Comparison of ENCODE assay signal across 25 cellular contexts in genomic region chr22:40757071-40757470, GRCh38.
DNase-seq lines count a peak whose midpoint lies in the region; ATAC-seq, FAIRE-seq and TF ChIP-seq lines count a peak whose summit lies in the region.
"Had no signal": no experiment of that assay in that cellular context is flagged by ENCODE, and none has a peak within 500 bp of the region (broad histone marks: within the 10 kb centered on the region; RNA-seq: fewer than 3 reads in every experiment).

No MANE protein-coding gene starts in this region.

- dilution Hi-C loops in mammary epithelial cell (cut with HindIII; ENCODE audit: low sequenced_read_pairs) (no loop called here), keratinocyte (cut with MboI; ENCODE audit: extremely low pct_ligation_motif_present, low sequenced_read_pairs) (no loop called here)

- H3K4me3 ChIP-seq in mammary epithelial cell (replicated peaks in 1 of 3; ENCODE audit: insufficient read depth in 1 of 3, low read depth in 2 of 3, low read length in 3 of 3), result no peak overlapping the region
- H3K4me3 ChIP-seq in breast epithelium, result no peak overlapping the region
- no peak overlapping the region for H3K4me3 ChIP-seq in bronchial epithelial cell (ENCODE audit: low read depth, low read length)
- H3K4me3 ChIP-seq in keratinocyte (ENCODE audit: control insufficient read depth in 2 of 3, extremely low read depth in 1 of 3, insufficient read depth in 2 of 3, low read depth in 1 of 3, low read length in 3 of 3), result no peak overlapping the region
- H3K4me3 ChIP-seq: A549, dorsolateral prefrontal cortex, esophagus muscularis mucosa, Peyer's patch, prostate gland, thyroid gland had no signal

- FAIRE-seq in bronchial epithelial cell (lab: Jason Lieb, UNC), result no peak
- FAIRE-seq in keratinocyte (lab: Jason Lieb, UNC), result peak; percentile 95
- FAIRE-seq: A549, HTR-8/SVneo, kidney had no signal

- H3K4me3 Mint-ChIP-seq in activated CD8-positive, alpha-beta T cell treated with anti-CD3 and anti-CD28 coated beads, Interleukin-2, amount 10 ng/mL, durations not matched to agents 7 days and 5 days, result no peak overlapping the region
- H3K4me3 Mint-ChIP-seq: activated naive CD8-positive, alpha-beta T cell treated with anti-CD3 and anti-CD28 coated beads for 36 hours; activated T-helper 1 cell treated with anti-CD3 and anti-CD28 coated beads, Interleukin-12 subunit alpha, Interleukin-12 subunit beta, Interleukin-2, Interleukin-4 antibody, amounts not matched to agents 30 ng/mL and 10 ng/mL and 1 ng/mL, durations not matched to agents 14 hours and 24 hours and 36 hours; CD4-positive, CD25-positive, alpha-beta regulatory T cell; nephron; stimulated activated memory B cell treated with anti-CD40 and anti-IgM and Interleukin-4, amounts not matched to agents 10 μg/mL and 1 μg/mL and 100 μg/mL, for 72 hours had no signal

- H3K79me2 ChIP-seq in mammary epithelial cell (ENCODE audit: insufficient read depth, low read length), result no peaks in the 10 kb centered on the region
- no peaks in the 10 kb centered on the region for H3K79me2 ChIP-seq in keratinocyte (ENCODE audit: control insufficient read depth, insufficient read depth, low read length)

- peaks cover 22% of the 10 kb centered on the region for H3K4me1 ChIP-seq in mammary epithelial cell (ENCODE audit: insufficient read depth, low read length)
- no peaks in the 10 kb centered on the region for H3K4me1 ChIP-seq in breast epithelium
- H3K4me1 ChIP-seq in keratinocyte (ENCODE audit: control insufficient read depth, extremely low read depth, insufficient read depth, low read length), result peaks cover 28% of the 10 kb centered on the region
- H3K4me1 ChIP-seq: A549, Peyer's patch, prostate gland, thyroid gland had no signal

- H3K9me1 ChIP-seq in keratinocyte (ENCODE audit: control insufficient read depth, extremely low read depth, insufficient read depth, low read length), result no peaks in the 10 kb centered on the region

- H3K9me3 Mint-ChIP-seq in activated CD8-positive, alpha-beta T cell treated with anti-CD3 and anti-CD28 coated beads, Interleukin-2, amount 10 ng/mL, durations not matched to agents 7 days and 5 days (ENCODE audit: insufficient read depth), result no peaks in the 10 kb centered on the region
- H3K9me3 Mint-ChIP-seq: activated naive CD8-positive, alpha-beta T cell treated with anti-CD3 and anti-CD28 coated beads for 36 hours; activated T-helper 1 cell treated with anti-CD3 and anti-CD28 coated beads, Interleukin-12 subunit alpha, Interleukin-12 subunit beta, Interleukin-2, Interleukin-4 antibody, amounts not matched to agents 30 ng/mL and 10 ng/mL and 1 ng/mL, durations not matched to agents 14 hours and 24 hours and 36 hours; nephron; stimulated activated memory B cell treated with anti-CD40 and anti-IgM and Interleukin-4, amounts not matched to agents 10 μg/mL and 1 μg/mL and 100 μg/mL, for 72 hours had no signal

- no peak for ATAC-seq in activated CD8-positive, alpha-beta T cell treated with anti-CD3 and anti-CD28 coated beads, Interleukin-2, amount 10 ng/mL, durations not matched to agents 7 days and 5 days
- ATAC-seq in HG03025 (IDR thresholded peaks at IDR 0.05; ENCODE audit: low FRiP score, unreplicated experiment), result no peak
- ATAC-seq: A549; stimulated activated memory B cell treated with anti-CD40 and anti-IgM and Interleukin-4, amounts not matched to agents 10 μg/mL and 1 μg/mL and 100 μg/mL, for 72 hours had no signal

- H3K27me3 Mint-ChIP-seq in activated CD8-positive, alpha-beta T cell treated with anti-CD3 and anti-CD28 coated beads, Interleukin-2, amount 10 ng/mL, durations not matched to agents 7 days and 5 days (ENCODE audit: low read depth), result no peaks in the 10 kb centered on the region
- H3K27me3 Mint-ChIP-seq: activated naive CD8-positive, alpha-beta T cell treated with anti-CD3 and anti-CD28 coated beads for 36 hours; stimulated activated memory B cell treated with anti-CD40 and anti-IgM and Interleukin-4, amounts not matched to agents 10 μg/mL and 1 μg/mL and 100 μg/mL, for 72 hours had no signal

- no TSS peak for BruUV-seq in mammary epithelial cell (replicated peaks; lab: Mats Ljungman, UMichigan)

- TF ChIP-seq POLR2A in breast epithelium (IDR thresholded peaks at IDR 0.05), result no peak

- in situ Hi-C loops in mammary epithelial cell (cut with MboI; ENCODE audit: low sequenced_read_pairs in 2 of 2), result loop anchor here (10.0 to 25.0 kb wide), 3 partner anchors 72 to 320 kb away; no protein-coding TSS in a partner anchor

- intact Hi-C loops in mammary epithelial cell (cut with micrococcal nuclease) (no loop called here), breast epithelium (cut with DNase I; ENCODE audit: low total_unique reads) (no loop called here)

- WGBS in mammary epithelial cell (ENCODE audit: low coverage, missing lambda C conversion rate), result 92% methylated on average over 3 of the region's 3 CpGs

- H3K36me3 Mint-ChIP-seq in activated CD8-positive, alpha-beta T cell treated with anti-CD3 and anti-CD28 coated beads, Interleukin-2, amount 10 ng/mL, durations not matched to agents 7 days and 5 days (ENCODE audit: low read depth), result no peaks in the 10 kb centered on the region
- H3K36me3 Mint-ChIP-seq: activated naive CD8-positive, alpha-beta T cell treated with anti-CD3 and anti-CD28 coated beads for 36 hours; CD4-positive, CD25-positive, alpha-beta regulatory T cell; stimulated activated memory B cell treated with anti-CD40 and anti-IgM and Interleukin-4, amounts not matched to agents 10 μg/mL and 1 μg/mL and 100 μg/mL, for 72 hours had no signal

- no peaks in the 10 kb centered on the region for H3K27me3 ChIP-seq in mammary epithelial cell (ENCODE audit: insufficient read depth, low read length)
- H3K27me3 ChIP-seq in breast epithelium, result no peaks in the 10 kb centered on the region
- no peaks in the 10 kb centered on the region for H3K27me3 ChIP-seq in bronchial epithelial cell (ENCODE audit: control insufficient read depth, insufficient read depth, low read length)
- H3K27me3 ChIP-seq in keratinocyte (ENCODE audit: control insufficient read depth, extremely low read depth, insufficient read depth, low read length), result no peaks in the 10 kb centered on the region
- H3K27me3 ChIP-seq: dorsolateral prefrontal cortex, esophagus muscularis mucosa, Peyer's patch, thyroid gland had no signal

- TF ChIP-seq CTCF in mammary epithelial cell (conservative IDR thresholded peaks at IDR 0.05 in 1 of 2, IDR thresholded peaks at IDR 0.05 in 1 of 2; ENCODE audit: extremely low read depth in 1 of 2, insufficient read depth in 1 of 2, low read depth in 1 of 2, low read length in 2 of 2) (no peak), breast epithelium (IDR thresholded peaks at IDR 0.05) (no peak), bronchial epithelial cell (IDR thresholded peaks at IDR 0.05; ENCODE audit: insufficient read depth, low read length, severe bottlenecking) (no peak), keratinocyte (optimal IDR thresholded peaks at IDR 0.05 in 1 of 3, IDR thresholded peaks at IDR 0.05 in 1 of 3, conservative IDR thresholded peaks at IDR 0.05 in 1 of 3; ENCODE audit: extremely low read depth in 1 of 3, insufficient read depth in 2 of 3, low read length in 3 of 3) (no peak)

- H3K27ac Mint-ChIP-seq in activated CD8-positive, alpha-beta T cell treated with anti-CD3 and anti-CD28 coated beads, Interleukin-2, amount 10 ng/mL, durations not matched to agents 7 days and 5 days, result no peak overlapping the region
- H3K27ac Mint-ChIP-seq: activated naive CD8-positive, alpha-beta T cell treated with anti-CD3 and anti-CD28 coated beads for 36 hours; activated T-helper 1 cell treated with anti-CD3 and anti-CD28 coated beads, Interleukin-12 subunit alpha, Interleukin-12 subunit beta, Interleukin-2, Interleukin-4 antibody, amounts not matched to agents 30 ng/mL and 10 ng/mL and 1 ng/mL, durations not matched to agents 14 hours and 24 hours and 36 hours; nephron; stimulated activated memory B cell treated with anti-CD40 and anti-IgM and Interleukin-4, amounts not matched to agents 10 μg/mL and 1 μg/mL and 100 μg/mL, for 72 hours had no signal

- no peaks in the 10 kb centered on the region for H3K4me1 Mint-ChIP-seq in activated CD8-positive, alpha-beta T cell treated with anti-CD3 and anti-CD28 coated beads, Interleukin-2, amount 10 ng/mL, durations not matched to agents 7 days and 5 days (ENCODE audit: low read depth)
- H3K4me1 Mint-ChIP-seq: nephron had no signal

- CTCF ChIA-PET in mammary epithelial cell (lab: Charles Lee; ENCODE audit: low non-redundant PET), result interaction anchor here (0.5 to 1.8 kb wide), 3 partner anchors 74 to 1228 kb away, joined by 3 to 21 read pairs (median 3); no protein-coding TSS in a partner anchor
- CTCF ChIA-PET in activated CD8-positive, alpha-beta T cell treated with anti-CD3 and anti-CD28 coated beads, Interleukin-2, amount 10 ng/mL, durations not matched to agents 7 days and 5 days (lab: Charles Lee), result interaction anchor here (0.6 to 7.8 kb wide), 5 partner anchors 29 to 142 kb away, joined by 3 to 158 read pairs (median 4); no protein-coding TSS in a partner anchor

- H3K4me2 ChIP-seq in mammary epithelial cell (ENCODE audit: insufficient read depth, low read depth, low read length) (no peak overlapping the region), keratinocyte (ENCODE audit: control insufficient read depth, extremely low read depth, insufficient read depth, low read depth, low read length) (peak overlapping the region; percentile 86)
- H3K4me2 ChIP-seq: A549, SK-N-SH had no signal

- H3K9me3 ChIP-seq in mammary epithelial cell (replicated peaks; ENCODE audit: insufficient read depth, low read length) (no peaks in the 10 kb centered on the region), breast epithelium (no peaks in the 10 kb centered on the region), keratinocyte (ENCODE audit: control insufficient read depth, low read depth, low read length) (no peaks in the 10 kb centered on the region)
- H3K9me3 ChIP-seq: A549, esophagus muscularis mucosa, Peyer's patch, prostate gland, SK-N-SH, thyroid gland had no signal

- H4K20me1 ChIP-seq in mammary epithelial cell (ENCODE audit: insufficient read depth, low read length) (no peaks in the 10 kb centered on the region), keratinocyte (ENCODE audit: control insufficient read depth, extremely low read depth, insufficient read depth, low read length) (no peaks in the 10 kb centered on the region)

- POLR2A ChIA-PET in activated CD8-positive, alpha-beta T cell treated with anti-CD3 and anti-CD28 coated beads, Interleukin-2, amount 10 ng/mL, durations not matched to agents 7 days and 5 days (lab: Charles Lee), result no interaction called here

- DNase-seq in mammary epithelial cell, result peak; percentile 72
- no peak for DNase-seq in breast epithelium (ENCODE audit: low spot score in 2 of 2)
- peak; percentile 93 for DNase-seq in bronchial epithelial cell (ENCODE audit: low read depth)
- DNase-seq in keratinocyte (ENCODE audit: low read depth, low spot score), result peak; percentile 69
- no peak for DNase-seq in activated CD8-positive, alpha-beta T cell treated with anti-CD3 and anti-CD28 coated beads, Interleukin-2, amount 10 ng/mL, durations not matched to agents 7 days and 5 days
- DNase-seq in retina, result no peak
- DNase-seq in Ammon's horn (ENCODE audit: low spot score), result no peak
- DNase-seq: activated naive CD8-positive, alpha-beta T cell treated with anti-CD3 and anti-CD28 coated beads for 36 hours; CD4-positive, CD25-positive, alpha-beta regulatory T cell; dorsolateral prefrontal cortex; Kasumi-1; kidney; mesenchymal stem cell; NCI-H1105; Peyer's patch; SK-N-SH; thyroid gland had no signal

- H3K27ac ChIP-seq in mammary epithelial cell (ENCODE audit: insufficient read depth, low read depth, low read length), result peak overlapping the region; percentile 26
- H3K27ac ChIP-seq in breast epithelium, result no peak overlapping the region
- peak overlapping the region; percentile 80 for H3K27ac ChIP-seq in keratinocyte (ENCODE audit: control insufficient read depth, insufficient read depth, low read length)
- H3K27ac ChIP-seq: A549, dorsolateral prefrontal cortex, esophagus muscularis mucosa, Peyer's patch, thyroid gland had no signal

- H2AFZ ChIP-seq in mammary epithelial cell (ENCODE audit: low read depth, low read length) (no peak overlapping the region), keratinocyte (ENCODE audit: control insufficient read depth, low read length) (peak overlapping the region; percentile 19)

- H3K9ac ChIP-seq in mammary epithelial cell (ENCODE audit: insufficient read depth, low read length) (no peak overlapping the region), keratinocyte (ENCODE audit: control insufficient read depth, extremely low read depth, insufficient read depth, low read length) (no peak overlapping the region)
- H3K9ac ChIP-seq: SK-N-SH had no signal

- H3K36me3 ChIP-seq in mammary epithelial cell (ENCODE audit: insufficient read depth, low read length) (no peaks in the 10 kb centered on the region), breast epithelium (no peaks in the 10 kb centered on the region), bronchial epithelial cell (ENCODE audit: control insufficient read depth, insufficient read depth, low read length) (no peaks in the 10 kb centered on the region), keratinocyte (ENCODE audit: control insufficient read depth in 2 of 2, extremely low read depth in 1 of 2, insufficient read depth in 2 of 2, low read length in 2 of 2) (no peaks in the 10 kb centered on the region)
- H3K36me3 ChIP-seq: esophagus muscularis mucosa, Peyer's patch, prostate gland, thyroid gland had no signal

Comparison
In these comparisons a context has a peak if more than half of its experiments do, and no peak if none do; other contexts are left out.
1. DNase-seq: peak in mammary epithelial cell (single experiment), bronchial epithelial cell (single experiment) and keratinocyte (single experiment); none in breast epithelium (0 of 2), activated CD8-positive, alpha-beta T cell treated with anti-CD3 and anti-CD28 coated beads, Interleukin-2, amount 10 ng/mL, durations not matched to agents 7 days and 5 days (single experiment), retina (single experiment) and Ammon's horn (single experiment).
2. H3K27ac ChIP-seq: peak in mammary epithelial cell (single experiment) and keratinocyte (single experiment); none in breast epithelium (0 of 2).